ENCODE assay signal across 11 cellular contexts in genomic region chr3:4571690-4572334, GRCh38.
DNase-seq lines count a peak whose midpoint lies in the region; ATAC-seq and TF ChIP-seq lines count a peak whose summit lies in the region.
"Had no signal": no experiment of that assay in that cellular context is flagged by ENCODE, and none has a peak within 500 bp of the region (broad histone marks: within the 10 kb centered on the region; RNA-seq: fewer than 3 reads in every experiment).

No MANE protein-coding gene starts in this region.

- H3K9me3 ChIP-seq in Loucy (ENCODE audit: insufficient read depth, low read depth, low read length) (no peaks in the 10 kb centered on the region), tibial artery (no peaks in the 10 kb centered on the region)
- H3K9me3 ChIP-seq: SJSA1 had no signal

- H3K79me2 ChIP-seq in Loucy (ENCODE audit: insufficient read depth, low read length) = peaks cover 42% of the 10 kb centered on the region; the same call in 1 of the 2 replicates

- no peak overlapping the region for H3K27ac ChIP-seq in tibial artery
- H3K27ac ChIP-seq: SJSA1 had no signal

- no peak overlapping the region for H2AFZ ChIP-seq in Loucy (ENCODE audit: low read length)

- H3F3A ChIP-seq in Loucy (ENCODE audit: low read depth) = no peaks in the 10 kb centered on the region

- TF ChIP-seq CTCF in Loucy (conservative IDR thresholded peaks at IDR 0.05; ENCODE audit: low read length) (peak; percentile 67), tibial artery (IDR thresholded peaks at IDR 0.05) (no peak)

- ATAC-seq in activated naive CD4-positive, alpha-beta T cell treated with anti-CD3 and anti-CD28 coated beads, Interleukin-2, amount 50 U/mL, for 72 hours = peak; percentile 61 to 66
- peak; percentile 63 for ATAC-seq in stimulated activated naive CD8-positive, alpha-beta T cell treated with anti-CD3 and anti-CD28 coated beads, Interleukin-15, amount 100 ng/mL, for 72 hours
- ATAC-seq in HG03280 (IDR thresholded peaks at IDR 0.05; ENCODE audit: unreplicated experiment) = no peak

- peaks cover 10% of the 10 kb centered on the region for H4K20me1 ChIP-seq in Loucy (ENCODE audit: insufficient read depth, low read length, poor library complexity, severe bottlenecking)

- H3K36me3 ChIP-seq in Loucy (ENCODE audit: insufficient read depth, low read length) = no peaks in the 10 kb centered on the region; the same call in 1 of the 2 replicates
- H3K36me3 ChIP-seq in tibial artery = no peaks in the 10 kb centered on the region
- H3K36me3 ChIP-seq: SJSA1 had no signal

- H3K27me3 ChIP-seq in Loucy (ENCODE audit: insufficient read depth, low read length, poor library complexity, severe bottlenecking) (no peaks in the 10 kb centered on the region), tibial artery (no peaks in the 10 kb centered on the region)
- H3K27me3 ChIP-seq: SJSA1 had no signal

- no peaks in the 10 kb centered on the region for H3K36me3 Mint-ChIP-seq in activated naive CD4-positive, alpha-beta T cell treated with anti-CD3 and anti-CD28 coated beads, Interleukin-2, amount 50 U/mL, for 72 hours

- no peak for DNase-seq in activated naive CD4-positive, alpha-beta T cell treated with anti-CD3 and anti-CD28 coated beads, Interleukin-2, amount 50 U/mL, for 72 hours (ENCODE audit: low spot score in 2 of 2)
- DNase-seq in activated naive CD4-positive, alpha-beta T cell treated with anti-CD3 and anti-CD28 coated beads, Interleukin-2, amount 50 U/mL, for 16 hours = no peak
- DNase-seq in dermis blood vessel endothelial cell (peak; percentile 40), tibial artery (no peak), NCI-H748 (lab: John Stamatoyannopoulos, UW; ENCODE audit: unreplicated experiment) (no peak)
- no peak for DNase-seq in stimulated activated naive CD8-positive, alpha-beta T cell treated with anti-CD3 and anti-CD28 coated beads, Interleukin-15, amount 100 ng/mL, for 72 hours

- no peaks in the 10 kb centered on the region for H3K9me3 Mint-ChIP-seq in activated naive CD4-positive, alpha-beta T cell treated with anti-CD3 and anti-CD28 coated beads, Interleukin-2, amount 50 U/mL, for 72 hours
- H3K9me3 Mint-ChIP-seq in stimulated activated naive CD8-positive, alpha-beta T cell treated with anti-CD3 and anti-CD28 coated beads, Interleukin-15, amount 100 ng/mL, for 72 hours = no peaks in the 10 kb centered on the region
- H3K9me3 Mint-ChIP-seq: activated T-helper 2 cell treated with anti-CD3 and anti-CD28 coated beads, Interferon-gamma antibody, Interleukin-2, Interleukin-4, amounts not matched to agents 10 μg/mL and 5 μg/mL and 100 μg/mL, durations not matched to agents 14 hours and 24 hours and 36 hours; nephron had no signal

- H3K4me3 ChIP-seq in Loucy (ENCODE audit: low read length, poor library complexity, severe bottlenecking) (no peak overlapping the region), tibial artery (no peak overlapping the region)
- H3K4me3 ChIP-seq: SJSA1 had no signal

- H3K27ac Mint-ChIP-seq in activated naive CD4-positive, alpha-beta T cell treated with anti-CD3 and anti-CD28 coated beads, Interleukin-2, amount 50 U/mL, for 72 hours = peak overlapping the region in 1 of 2 donors; percentile 31
- H3K27ac Mint-ChIP-seq in stimulated activated naive CD8-positive, alpha-beta T cell treated with anti-CD3 and anti-CD28 coated beads, Interleukin-15, amount 100 ng/mL, for 72 hours = no peak overlapping the region
- H3K27ac Mint-ChIP-seq: activated T-helper 2 cell treated with anti-CD3 and anti-CD28 coated beads, Interferon-gamma antibody, Interleukin-2, Interleukin-4, amounts not matched to agents 10 μg/mL and 5 μg/mL and 100 μg/mL, durations not matched to agents 14 hours and 24 hours and 36 hours had no signal

- H3K4me3 Mint-ChIP-seq in stimulated activated naive CD8-positive, alpha-beta T cell treated with anti-CD3 and anti-CD28 coated beads, Interleukin-15, amount 100 ng/mL, for 72 hours = no peak overlapping the region
- H3K4me3 Mint-ChIP-seq: nephron had no signal

- no peak overlapping the region for H3K4me2 ChIP-seq in Loucy (ENCODE audit: low read depth, low read length, poor library complexity, severe bottlenecking)

- no peaks in the 10 kb centered on the region for H3K9me2 ChIP-seq in Loucy (replicated peaks; ENCODE audit: low read depth, low read length)

- H3K4me1 Mint-ChIP-seq in stimulated activated naive CD8-positive, alpha-beta T cell treated with anti-CD3 and anti-CD28 coated beads, Interleukin-15, amount 100 ng/mL, for 72 hours = peaks cover 28% of the 10 kb centered on the region

- H3K9ac ChIP-seq in Loucy (ENCODE audit: low read depth, low read length, poor library complexity, severe bottlenecking) = no peak overlapping the region

- no peaks in the 10 kb centered on the region for H3K27me3 Mint-ChIP-seq in stimulated activated naive CD8-positive, alpha-beta T cell treated with anti-CD3 and anti-CD28 coated beads, Interleukin-15, amount 100 ng/mL, for 72 hours

- H3K4me1 ChIP-seq in Loucy (ENCODE audit: insufficient read depth, low read length, poor library complexity, severe bottlenecking) (peaks cover 15% of the 10 kb centered on the region), tibial artery (peaks cover 0 to 48% (median 12%) of the 10 kb centered on the region in 4 donors)
- H3K4me1 ChIP-seq: SJSA1 had no signal

- intact Hi-C loops in tibial artery (cut with DNase I; ENCODE audit: low total_unique reads) = no loop called here
